19 cellular contexts compared by ENCODE assay signal in the genomic region with DNA sequence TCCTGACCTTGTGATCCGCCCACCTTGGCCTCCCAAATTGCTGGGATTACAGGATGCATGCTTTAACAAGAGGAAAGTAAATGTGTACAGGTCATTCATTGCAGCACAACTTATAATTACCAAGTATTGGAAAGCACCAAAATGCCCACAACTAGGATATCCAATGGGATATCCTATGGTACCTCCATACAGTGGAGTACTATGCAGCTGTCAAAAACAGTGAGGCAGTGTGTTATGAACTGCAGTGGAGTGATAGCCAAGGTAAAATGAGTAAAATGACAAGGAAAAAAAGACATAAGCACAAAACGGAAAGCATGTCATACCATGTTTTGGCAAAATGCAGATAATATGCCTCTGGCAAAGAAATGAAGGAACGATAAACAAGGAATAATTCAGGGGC.
DNase-seq lines count a peak whose midpoint lies in the region; ATAC-seq and TF ChIP-seq lines count a peak whose summit lies in the region.
"Had no signal": no experiment of that assay in that cellular context is flagged by ENCODE, and none has a peak within 500 bp of the region (broad histone marks: within the 10 kb centered on the region; RNA-seq: fewer than 3 reads in every experiment).

No MANE protein-coding gene starts in this region.

- H3K9me3 ChIP-seq in HEK293 (ENCODE audit: control insufficient read depth, insufficient read depth, low read depth, low read length) (no peaks in the 10 kb centered on the region), ascending aorta (no peaks in the 10 kb centered on the region)

- H3K4me3 ChIP-seq in HEK293 (ENCODE audit: low read depth, low read length) = no peak overlapping the region
- no peak overlapping the region for H3K4me3 ChIP-seq in ascending aorta
- H3K4me3 ChIP-seq: GM12878, PC-9 had no signal

- CTCF ChIA-PET in activated CD4-positive, alpha-beta T cell treated with anti-CD3 and anti-CD28 coated beads for 36 hours (lab: Charles Lee) = no interaction called here
- CTCF ChIA-PET in HEK293 (lab: Yijun Ruan, JAX) = interaction anchor here (1.4 kb wide), 1 partner anchor 101 kb away, joined by 4 read pairs; no protein-coding TSS in a partner anchor

- H3K36me3 ChIP-seq in HEK293 (ENCODE audit: control insufficient read depth in 2 of 2, insufficient read depth in 1 of 2, low read length in 2 of 2) (no peaks in the 10 kb centered on the region), ascending aorta (peaks cover 0 to 4% of the 10 kb centered on the region in 2 donors)

- peaks cover 28% of the 10 kb centered on the region for H3K4me1 Mint-ChIP-seq in activated CD4-positive, alpha-beta T cell treated with anti-CD3 and anti-CD28 coated beads for 36 hours
- peaks cover 91% of the 10 kb centered on the region for H3K4me1 Mint-ChIP-seq in osteocyte (ENCODE audit: unreplicated experiment)

- H3K9me3 Mint-ChIP-seq in activated CD4-positive, alpha-beta T cell treated with anti-CD3 and anti-CD28 coated beads for 36 hours (ENCODE audit: low read depth) = peaks cover 5% of the 10 kb centered on the region
- no peaks in the 10 kb centered on the region for H3K9me3 Mint-ChIP-seq in osteocyte (ENCODE audit: unreplicated experiment)

- TF ChIP-seq CTCF in HEK293 (tag by site-specific recombination; IDR thresholded peaks at IDR 0.05) (no peak), ascending aorta (IDR thresholded peaks at IDR 0.05) (no peak), osteocyte (IDR thresholded peaks at IDR 0.05) (no peak)

- intact Hi-C loops in activated CD4-positive, alpha-beta T cell treated with anti-CD3 and anti-CD28 coated beads for 36 hours (cut with DNase I, micrococcal nuclease) = loop anchor here in 1 of 2 experiments (5.0 kb wide), 1 partner anchor 779 kb away; no protein-coding TSS in a partner anchor
- intact Hi-C loops in ascending aorta (cut with DNase I) = loop anchor here (2.0 to 10.0 kb wide), 5 partner anchors 15 to 539 kb away; no protein-coding TSS in a partner anchor

- DNase-seq in activated CD4-positive, alpha-beta T cell treated with anti-CD3 and anti-CD28 coated beads for 36 hours = no peak
- DNase-seq in activated CD4-positive, alpha-beta T cell treated with anti-CD3 and anti-CD28 coated beads, Interleukin-2, amount 50 U/mL, for 1 hour = no peak
- no peak for DNase-seq in ascending aorta (ENCODE audit: low spot score in 2 of 2)
- DNase-seq in osteocyte (ENCODE audit: extremely low spot score, unreplicated experiment) = no peak
- DNase-seq in activated naive CD4-positive, alpha-beta T cell (lab: John Stamatoyannopoulos, UW) = no peak
- DNase-seq in AG20443 (ENCODE audit: low spot score) = no peak
- DNase-seq: 8988T; CD4-positive, CD25-positive, alpha-beta regulatory T cell; DMS79; H9; KBM-7; MM.1S; NCI-H1105; NCI-H187; NCI-H69; PC-9 had no signal

- no peaks in the 10 kb centered on the region for H3K36me3 Mint-ChIP-seq in activated CD4-positive, alpha-beta T cell treated with anti-CD3 and anti-CD28 coated beads for 36 hours (ENCODE audit: low read depth)
- peaks cover 2% of the 10 kb centered on the region for H3K36me3 Mint-ChIP-seq in osteocyte (ENCODE audit: unreplicated experiment)
- H3K36me3 Mint-ChIP-seq: CD4-positive, CD25-positive, alpha-beta regulatory T cell had no signal

- H3K4me3 Mint-ChIP-seq in activated CD4-positive, alpha-beta T cell treated with anti-CD3 and anti-CD28 coated beads for 36 hours = no peak overlapping the region
- no peak overlapping the region for H3K4me3 Mint-ChIP-seq in osteocyte (ENCODE audit: unreplicated experiment)
- H3K4me3 Mint-ChIP-seq: CD4-positive, CD25-positive, alpha-beta regulatory T cell; H9 had no signal

- POLR2A ChIA-PET in activated CD4-positive, alpha-beta T cell treated with anti-CD3 and anti-CD28 coated beads for 36 hours (lab: Charles Lee) = no interaction called here
- POLR2A ChIA-PET in HEK293 (lab: Yijun Ruan, JAX) = no interaction called here

- no peaks in the 10 kb centered on the region for H3K27me3 ChIP-seq in ascending aorta

- peaks cover 26% of the 10 kb centered on the region for H3K27me3 Mint-ChIP-seq in activated CD4-positive, alpha-beta T cell treated with anti-CD3 and anti-CD28 coated beads for 36 hours
- H3K27me3 Mint-ChIP-seq in osteocyte (ENCODE audit: unreplicated experiment) = no peaks in the 10 kb centered on the region
- H3K27me3 Mint-ChIP-seq: CD4-positive, CD25-positive, alpha-beta regulatory T cell had no signal

- H3K27ac Mint-ChIP-seq in activated CD4-positive, alpha-beta T cell treated with anti-CD3 and anti-CD28 coated beads for 36 hours = peak overlapping the region; percentile 40
- peak overlapping the region; percentile 92 for H3K27ac Mint-ChIP-seq in osteocyte (ENCODE audit: unreplicated experiment)
- H3K27ac Mint-ChIP-seq: CD4-positive, CD25-positive, alpha-beta regulatory T cell; H9 had no signal

- no peak for ATAC-seq in activated CD4-positive, alpha-beta T cell treated with anti-CD3 and anti-CD28 coated beads for 36 hours
- no peak for ATAC-seq in HG02970 (IDR thresholded peaks at IDR 0.05; ENCODE audit: low FRiP score, unreplicated experiment)

- H3K4me1 ChIP-seq in HEK293 (ENCODE audit: control insufficient read depth, insufficient read depth, low read length) (no peaks in the 10 kb centered on the region), ascending aorta (peaks cover 9 to 33% of the 10 kb centered on the region in 2 donors)

- H3K27ac ChIP-seq in HEK293 (ENCODE audit: extremely low read depth, low read depth, low read length) = no peak overlapping the region
- H3K27ac ChIP-seq in ascending aorta = peak overlapping the region; percentile 45 to 75
- H3K27ac ChIP-seq: PC-9 had no signal

TF ChIP-seq in HEK293, 187 proteins besides CTCF, POLR2A, EP300 and RAD21:
- TF ChIP-seq ZNF121 (tag by site-specific recombination; IDR thresholded peaks at IDR 0.05) (no peak), ZNF146 (tag by site-specific recombination; IDR thresholded peaks at IDR 0.05) (peak; percentile 65)
TF ChIP-seq in HEK293: peak in this region for 1.
